In the genomic region with DNA sequence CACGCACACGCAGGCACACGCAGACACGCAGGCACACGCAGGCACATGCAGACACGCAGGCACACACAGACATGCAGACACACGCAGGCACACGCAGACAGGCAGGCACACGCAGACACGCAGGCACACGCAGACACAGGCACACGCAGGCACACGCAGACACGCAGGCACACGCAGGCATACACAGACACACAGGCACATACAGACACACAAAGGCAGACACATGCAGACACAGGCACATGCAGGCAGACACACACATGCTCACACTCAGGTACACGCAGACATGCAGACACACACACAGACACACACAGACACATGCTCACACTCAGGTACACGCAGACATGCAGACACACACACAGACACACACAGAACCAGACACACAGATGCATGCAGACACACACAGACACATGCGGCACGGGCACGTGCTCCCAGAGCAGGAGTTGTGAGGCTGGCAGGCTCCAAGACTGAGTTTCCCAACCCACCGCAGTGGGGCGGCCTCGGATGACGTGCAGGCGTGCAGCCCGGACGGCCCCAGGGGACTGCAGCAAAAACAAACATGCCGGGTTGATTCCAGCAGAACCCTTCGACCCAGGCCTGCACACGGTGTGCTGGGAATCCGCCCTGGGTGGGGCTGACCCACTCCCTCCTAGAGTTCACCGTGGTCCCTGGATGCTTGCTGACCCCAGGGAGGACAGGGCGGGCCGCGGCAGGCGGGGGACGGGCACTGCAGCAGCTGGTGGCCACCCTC, we compare ENCODE assay signal across 1 cellular context.
TF ChIP-seq lines count a peak whose summit lies in the region.

No MANE protein-coding gene starts in this region.

TF ChIP-seq in HepG2, 621 proteins besides CTCF, POLR2A, EP300 and RAD21 (continued from another document and continues in another):
- TF ChIP-seq, protein P1, sequence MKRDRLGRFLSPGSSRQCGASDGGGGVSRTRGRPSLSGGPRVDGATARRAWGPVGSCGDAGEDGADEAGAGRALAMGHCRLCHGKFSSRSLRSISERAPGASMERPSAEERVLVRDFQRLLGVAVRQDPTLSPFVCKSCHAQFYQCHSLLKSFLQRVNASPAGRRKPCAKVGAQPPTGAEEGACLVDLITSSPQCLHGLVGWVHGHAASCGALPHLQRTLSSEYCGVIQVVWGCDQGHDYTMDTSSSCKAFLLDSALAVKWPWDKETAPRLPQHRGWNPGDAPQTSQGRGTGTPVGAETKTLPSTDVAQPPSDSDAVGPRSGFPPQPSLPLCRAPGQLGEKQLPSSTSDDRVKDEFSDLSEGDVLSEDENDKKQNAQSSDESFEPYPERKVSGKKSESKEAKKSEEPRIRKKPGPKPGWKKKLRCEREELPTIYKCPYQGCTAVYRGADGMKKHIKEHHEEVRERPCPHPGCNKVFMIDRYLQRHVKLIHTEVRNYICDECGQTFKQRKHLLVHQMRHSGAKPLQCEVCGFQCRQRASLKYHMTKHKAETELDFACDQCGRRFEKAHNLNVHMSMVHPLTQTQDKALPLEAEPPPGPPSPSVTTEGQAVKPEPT (CRISPR knock-in tag; IDR thresholded peaks at IDR 0.05; ENCODE audit: low read depth) = peak; percentile 94
- TF ChIP-seq ZMYM2 (CRISPR knock-in tag; IDR thresholded peaks at IDR 0.05) (no peak), PAWR (CRISPR knock-in tag; IDR thresholded peaks at IDR 0.05; ENCODE audit: borderline replicate concordance) (0 out of 2 replicates have a peak, but pooled peaks have one; percentile 84), ZNF615 (CRISPR knock-in tag; IDR thresholded peaks at IDR 0.05; ENCODE audit: borderline replicate concordance) (no peak), ZSCAN25 (CRISPR knock-in tag; IDR thresholded peaks at IDR 0.05) (peak; percentile 64; the same call in 1 of the 2 replicates), HNF4A (CRISPR knock-in tag; IDR thresholded peaks at IDR 0.05) (peak; percentile 57), ZNF451 (CRISPR knock-in tag; IDR thresholded peaks at IDR 0.05) (no peak), SP140L (CRISPR knock-in tag; IDR thresholded peaks at IDR 0.05; ENCODE audit: borderline replicate concordance) (no peak), NCOR1 (IDR thresholded peaks at IDR 0.05; ENCODE audit: borderline replicate concordance, low read length) (no peak; the same call in 1 of the 2 replicates), ZNF816 (CRISPR knock-in tag; IDR thresholded peaks at IDR 0.05; ENCODE audit: borderline replicate concordance) (no peak), ZBTB21 (CRISPR knock-in tag; IDR thresholded peaks at IDR 0.05) (peak; percentile 77; the same call in 1 of the 2 replicates), DMAP1 (CRISPR knock-in tag; IDR thresholded peaks at IDR 0.05) (peak; percentile 70), MED8 (CRISPR knock-in tag; IDR thresholded peaks at IDR 0.05; ENCODE audit: insufficient replicate concordance) (no peak), KDM6A (CRISPR knock-in tag; IDR thresholded peaks at IDR 0.05; ENCODE audit: low read depth) (no peak), MXD4 (CRISPR knock-in tag; IDR thresholded peaks at IDR 0.05) (peak; percentile 79)
- TF ChIP-seq, protein P2, sequence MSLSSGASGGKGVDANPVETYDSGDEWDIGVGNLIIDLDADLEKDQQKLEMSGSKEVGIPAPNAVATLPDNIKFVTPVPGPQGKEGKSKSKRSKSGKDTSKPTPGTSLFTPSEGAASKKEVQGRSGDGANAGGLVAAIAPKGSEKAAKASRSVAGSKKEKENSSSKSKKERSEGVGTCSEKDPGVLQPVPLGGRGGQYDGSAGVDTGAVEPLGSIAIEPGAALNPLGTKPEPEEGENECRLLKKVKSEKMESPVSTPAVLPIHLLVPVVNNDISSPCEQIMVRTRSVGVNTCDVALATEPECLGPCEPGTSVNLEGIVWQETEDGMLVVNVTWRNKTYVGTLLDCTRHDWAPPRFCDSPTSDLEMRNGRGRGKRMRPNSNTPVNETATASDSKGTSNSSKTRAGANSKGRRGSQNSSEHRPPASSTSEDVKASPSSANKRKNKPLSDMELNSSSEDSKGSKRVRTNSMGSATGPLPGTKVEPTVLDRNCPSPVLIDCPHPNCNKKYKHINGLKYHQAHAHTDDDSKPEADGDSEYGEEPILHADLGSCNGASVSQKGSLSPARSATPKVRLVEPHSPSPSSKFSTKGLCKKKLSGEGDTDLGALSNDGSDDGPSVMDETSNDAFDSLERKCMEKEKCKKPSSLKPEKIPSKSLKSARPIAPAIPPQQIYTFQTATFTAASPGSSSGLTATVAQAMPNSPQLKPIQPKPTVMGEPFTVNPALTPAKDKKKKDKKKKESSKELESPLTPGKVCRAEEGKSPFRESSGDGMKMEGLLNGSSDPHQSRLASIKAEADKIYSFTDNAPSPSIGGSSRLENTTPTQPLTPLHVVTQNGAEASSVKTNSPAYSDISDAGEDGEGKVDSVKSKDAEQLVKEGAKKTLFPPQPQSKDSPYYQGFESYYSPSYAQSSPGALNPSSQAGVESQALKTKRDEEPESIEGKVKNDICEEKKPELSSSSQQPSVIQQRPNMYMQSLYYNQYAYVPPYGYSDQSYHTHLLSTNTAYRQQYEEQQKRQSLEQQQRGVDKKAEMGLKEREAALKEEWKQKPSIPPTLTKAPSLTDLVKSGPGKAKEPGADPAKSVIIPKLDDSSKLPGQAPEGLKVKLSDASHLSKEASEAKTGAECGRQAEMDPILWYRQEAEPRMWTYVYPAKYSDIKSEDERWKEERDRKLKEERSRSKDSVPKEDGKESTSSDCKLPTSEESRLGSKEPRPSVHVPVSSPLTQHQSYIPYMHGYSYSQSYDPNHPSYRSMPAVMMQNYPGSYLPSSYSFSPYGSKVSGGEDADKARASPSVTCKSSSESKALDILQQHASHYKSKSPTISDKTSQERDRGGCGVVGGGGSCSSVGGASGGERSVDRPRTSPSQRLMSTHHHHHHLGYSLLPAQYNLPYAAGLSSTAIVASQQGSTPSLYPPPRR (CRISPR knock-in tag; IDR thresholded peaks at IDR 0.05; ENCODE audit: borderline replicate concordance) = peak; percentile 88
- TF ChIP-seq, protein P3, sequence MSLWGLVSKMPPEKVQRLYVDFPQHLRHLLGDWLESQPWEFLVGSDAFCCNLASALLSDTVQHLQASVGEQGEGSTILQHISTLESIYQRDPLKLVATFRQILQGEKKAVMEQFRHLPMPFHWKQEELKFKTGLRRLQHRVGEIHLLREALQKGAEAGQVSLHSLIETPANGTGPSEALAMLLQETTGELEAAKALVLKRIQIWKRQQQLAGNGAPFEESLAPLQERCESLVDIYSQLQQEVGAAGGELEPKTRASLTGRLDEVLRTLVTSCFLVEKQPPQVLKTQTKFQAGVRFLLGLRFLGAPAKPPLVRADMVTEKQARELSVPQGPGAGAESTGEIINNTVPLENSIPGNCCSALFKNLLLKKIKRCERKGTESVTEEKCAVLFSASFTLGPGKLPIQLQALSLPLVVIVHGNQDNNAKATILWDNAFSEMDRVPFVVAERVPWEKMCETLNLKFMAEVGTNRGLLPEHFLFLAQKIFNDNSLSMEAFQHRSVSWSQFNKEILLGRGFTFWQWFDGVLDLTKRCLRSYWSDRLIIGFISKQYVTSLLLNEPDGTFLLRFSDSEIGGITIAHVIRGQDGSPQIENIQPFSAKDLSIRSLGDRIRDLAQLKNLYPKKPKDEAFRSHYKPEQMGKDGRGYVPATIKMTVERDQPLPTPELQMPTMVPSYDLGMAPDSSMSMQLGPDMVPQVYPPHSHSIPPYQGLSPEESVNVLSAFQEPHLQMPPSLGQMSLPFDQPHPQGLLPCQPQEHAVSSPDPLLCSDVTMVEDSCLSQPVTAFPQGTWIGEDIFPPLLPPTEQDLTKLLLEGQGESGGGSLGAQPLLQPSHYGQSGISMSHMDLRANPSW (CRISPR knock-in tag; IDR thresholded peaks at IDR 0.05; ENCODE audit: borderline replicate concordance) = no peak
- TF ChIP-seq, protein P4, sequence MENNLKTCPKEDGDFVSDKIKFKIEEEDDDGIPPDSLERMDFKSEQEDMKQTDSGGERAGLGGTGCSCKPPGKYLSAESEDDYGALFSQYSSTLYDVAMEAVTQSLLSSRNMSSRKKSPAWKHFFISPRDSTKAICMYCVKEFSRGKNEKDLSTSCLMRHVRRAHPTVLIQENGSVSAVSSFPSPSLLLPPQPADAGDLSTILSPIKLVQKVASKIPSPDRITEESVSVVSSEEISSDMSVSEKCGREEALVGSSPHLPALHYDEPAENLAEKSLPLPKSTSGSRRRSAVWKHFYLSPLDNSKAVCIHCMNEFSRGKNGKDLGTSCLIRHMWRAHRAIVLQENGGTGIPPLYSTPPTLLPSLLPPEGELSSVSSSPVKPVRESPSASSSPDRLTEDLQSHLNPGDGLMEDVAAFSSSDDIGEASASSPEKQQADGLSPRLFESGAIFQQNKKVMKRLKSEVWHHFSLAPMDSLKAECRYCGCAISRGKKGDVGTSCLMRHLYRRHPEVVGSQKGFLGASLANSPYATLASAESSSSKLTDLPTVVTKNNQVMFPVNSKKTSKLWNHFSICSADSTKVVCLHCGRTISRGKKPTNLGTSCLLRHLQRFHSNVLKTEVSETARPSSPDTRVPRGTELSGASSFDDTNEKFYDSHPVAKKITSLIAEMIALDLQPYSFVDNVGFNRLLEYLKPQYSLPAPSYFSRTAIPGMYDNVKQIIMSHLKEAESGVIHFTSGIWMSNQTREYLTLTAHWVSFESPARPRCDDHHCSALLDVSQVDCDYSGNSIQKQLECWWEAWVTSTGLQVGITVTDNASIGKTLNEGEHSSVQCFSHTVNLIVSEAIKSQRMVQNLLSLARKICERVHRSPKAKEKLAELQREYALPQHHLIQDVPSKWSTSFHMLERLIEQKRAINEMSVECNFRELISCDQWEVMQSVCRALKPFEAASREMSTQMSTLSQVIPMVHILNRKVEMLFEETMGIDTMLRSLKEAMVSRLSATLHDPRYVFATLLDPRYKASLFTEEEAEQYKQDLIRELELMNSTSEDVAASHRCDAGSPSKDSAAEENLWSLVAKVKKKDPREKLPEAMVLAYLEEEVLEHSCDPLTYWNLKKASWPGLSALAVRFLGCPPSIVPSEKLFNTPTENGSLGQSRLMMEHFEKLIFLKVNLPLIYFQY (CRISPR knock-in tag; IDR thresholded peaks at IDR 0.05; ENCODE audit: borderline replicate concordance) = peak; percentile 78; the same call in 1 of the 2 replicates
- TF ChIP-seq, protein P5, sequence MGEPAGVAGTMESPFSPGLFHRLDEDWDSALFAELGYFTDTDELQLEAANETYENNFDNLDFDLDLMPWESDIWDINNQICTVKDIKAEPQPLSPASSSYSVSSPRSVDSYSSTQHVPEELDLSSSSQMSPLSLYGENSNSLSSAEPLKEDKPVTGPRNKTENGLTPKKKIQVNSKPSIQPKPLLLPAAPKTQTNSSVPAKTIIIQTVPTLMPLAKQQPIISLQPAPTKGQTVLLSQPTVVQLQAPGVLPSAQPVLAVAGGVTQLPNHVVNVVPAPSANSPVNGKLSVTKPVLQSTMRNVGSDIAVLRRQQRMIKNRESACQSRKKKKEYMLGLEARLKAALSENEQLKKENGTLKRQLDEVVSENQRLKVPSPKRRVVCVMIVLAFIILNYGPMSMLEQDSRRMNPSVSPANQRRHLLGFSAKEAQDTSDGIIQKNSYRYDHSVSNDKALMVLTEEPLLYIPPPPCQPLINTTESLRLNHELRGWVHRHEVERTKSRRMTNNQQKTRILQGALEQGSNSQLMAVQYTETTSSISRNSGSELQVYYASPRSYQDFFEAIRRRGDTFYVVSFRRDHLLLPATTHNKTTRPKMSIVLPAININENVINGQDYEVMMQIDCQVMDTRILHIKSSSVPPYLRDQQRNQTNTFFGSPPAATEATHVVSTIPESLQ (CRISPR knock-in tag; conservative IDR thresholded peaks at IDR 0.05) = no peak
- TF ChIP-seq, protein P6, sequence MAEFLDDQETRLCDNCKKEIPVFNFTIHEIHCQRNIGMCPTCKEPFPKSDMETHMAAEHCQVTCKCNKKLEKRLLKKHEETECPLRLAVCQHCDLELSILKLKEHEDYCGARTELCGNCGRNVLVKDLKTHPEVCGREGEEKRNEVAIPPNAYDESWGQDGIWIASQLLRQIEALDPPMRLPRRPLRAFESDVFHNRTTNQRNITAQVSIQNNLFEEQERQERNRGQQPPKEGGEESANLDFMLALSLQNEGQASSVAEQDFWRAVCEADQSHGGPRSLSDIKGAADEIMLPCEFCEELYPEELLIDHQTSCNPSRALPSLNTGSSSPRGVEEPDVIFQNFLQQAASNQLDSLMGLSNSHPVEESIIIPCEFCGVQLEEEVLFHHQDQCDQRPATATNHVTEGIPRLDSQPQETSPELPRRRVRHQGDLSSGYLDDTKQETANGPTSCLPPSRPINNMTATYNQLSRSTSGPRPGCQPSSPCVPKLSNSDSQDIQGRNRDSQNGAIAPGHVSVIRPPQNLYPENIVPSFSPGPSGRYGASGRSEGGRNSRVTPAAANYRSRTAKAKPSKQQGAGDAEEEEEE (CRISPR knock-in tag; IDR thresholded peaks at IDR 0.05; ENCODE audit: borderline replicate concordance) = no peak; the same call in 1 of the 2 replicates
- TF ChIP-seq, protein P7, sequence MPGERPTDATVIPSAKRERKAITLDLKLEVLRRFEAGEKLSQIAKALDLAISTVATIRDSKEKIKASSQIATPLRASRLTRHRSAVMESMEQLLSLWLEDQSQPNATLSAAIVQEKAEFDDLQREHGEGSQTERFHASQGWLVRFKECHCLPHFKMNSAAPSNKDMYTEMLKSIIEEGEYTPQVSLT (CRISPR knock-in tag; IDR thresholded peaks at IDR 0.05; ENCODE audit: borderline replicate concordance, low read depth) = no peak
- TF ChIP-seq, protein P8, sequence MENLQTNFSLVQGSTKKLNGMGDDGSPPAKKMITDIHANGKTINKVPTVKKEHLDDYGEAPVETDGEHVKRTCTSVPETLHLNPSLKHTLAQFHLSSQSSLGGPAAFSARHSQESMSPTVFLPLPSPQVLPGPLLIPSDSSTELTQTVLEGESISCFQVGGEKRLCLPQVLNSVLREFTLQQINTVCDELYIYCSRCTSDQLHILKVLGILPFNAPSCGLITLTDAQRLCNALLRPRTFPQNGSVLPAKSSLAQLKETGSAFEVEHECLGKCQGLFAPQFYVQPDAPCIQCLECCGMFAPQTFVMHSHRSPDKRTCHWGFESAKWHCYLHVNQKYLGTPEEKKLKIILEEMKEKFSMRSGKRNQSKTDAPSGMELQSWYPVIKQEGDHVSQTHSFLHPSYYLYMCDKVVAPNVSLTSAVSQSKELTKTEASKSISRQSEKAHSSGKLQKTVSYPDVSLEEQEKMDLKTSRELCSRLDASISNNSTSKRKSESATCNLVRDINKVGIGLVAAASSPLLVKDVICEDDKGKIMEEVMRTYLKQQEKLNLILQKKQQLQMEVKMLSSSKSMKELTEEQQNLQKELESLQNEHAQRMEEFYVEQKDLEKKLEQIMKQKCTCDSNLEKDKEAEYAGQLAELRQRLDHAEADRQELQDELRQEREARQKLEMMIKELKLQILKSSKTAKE (CRISPR knock-in tag; IDR thresholded peaks at IDR 0.05; ENCODE audit: borderline replicate concordance) = peak; percentile 84
- TF ChIP-seq, protein P9, sequence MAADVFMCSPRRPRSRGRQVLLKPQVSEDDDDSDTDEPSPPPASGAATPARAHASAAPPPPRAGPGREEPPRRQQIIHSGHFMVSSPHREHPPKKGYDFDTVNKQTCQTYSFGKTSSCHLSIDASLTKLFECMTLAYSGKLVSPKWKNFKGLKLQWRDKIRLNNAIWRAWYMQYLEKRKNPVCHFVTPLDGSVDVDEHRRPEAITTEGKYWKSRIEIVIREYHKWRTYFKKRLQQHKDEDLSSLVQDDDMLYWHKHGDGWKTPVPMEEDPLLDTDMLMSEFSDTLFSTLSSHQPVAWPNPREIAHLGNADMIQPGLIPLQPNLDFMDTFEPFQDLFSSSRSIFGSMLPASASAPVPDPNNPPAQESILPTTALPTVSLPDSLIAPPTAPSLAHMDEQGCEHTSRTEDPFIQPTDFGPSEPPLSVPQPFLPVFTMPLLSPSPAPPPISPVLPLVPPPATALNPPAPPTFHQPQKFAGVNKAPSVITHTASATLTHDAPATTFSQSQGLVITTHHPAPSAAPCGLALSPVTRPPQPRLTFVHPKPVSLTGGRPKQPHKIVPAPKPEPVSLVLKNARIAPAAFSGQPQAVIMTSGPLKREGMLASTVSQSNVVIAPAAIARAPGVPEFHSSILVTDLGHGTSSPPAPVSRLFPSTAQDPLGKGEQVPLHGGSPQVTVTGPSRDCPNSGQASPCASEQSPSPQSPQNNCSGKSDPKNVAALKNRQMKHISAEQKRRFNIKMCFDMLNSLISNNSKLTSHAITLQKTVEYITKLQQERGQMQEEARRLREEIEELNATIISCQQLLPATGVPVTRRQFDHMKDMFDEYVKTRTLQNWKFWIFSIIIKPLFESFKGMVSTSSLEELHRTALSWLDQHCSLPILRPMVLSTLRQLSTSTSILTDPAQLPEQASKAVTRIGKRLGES (CRISPR knock-in tag; IDR thresholded peaks at IDR 0.05; ENCODE audit: borderline replicate concordance) = no peak
